40 cellular contexts compared by ENCODE assay signal in the genomic region with DNA sequence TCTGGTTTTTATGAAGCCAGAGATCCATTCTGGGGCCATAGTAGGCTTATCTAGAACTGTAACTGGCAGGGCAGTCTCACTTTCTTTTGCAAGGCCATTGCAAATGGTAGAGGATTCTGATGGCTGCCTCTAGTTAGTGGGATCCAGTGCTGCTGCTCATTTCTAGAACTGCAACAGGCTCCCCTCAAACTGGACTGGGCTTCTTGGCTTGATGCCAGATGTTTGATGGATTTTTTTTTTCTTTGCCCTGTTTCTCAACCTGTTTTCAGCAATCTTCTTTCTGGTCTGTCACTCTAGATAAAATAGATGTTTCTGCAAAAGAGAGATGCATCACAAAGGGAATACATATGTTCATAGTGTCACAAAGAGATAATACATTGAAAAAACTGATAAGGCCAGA. TPM values are rescaled to one million over a fixed set of nuclear protein-coding genes. Genes with fewer than 3 reads are reported as not detected.
"Had no signal": no experiment of that assay in that cellular context is flagged by ENCODE, and none has a peak within 500 bp of the region (broad histone marks: within the 10 kb centered on the region; RNA-seq: fewer than 3 reads in every experiment).

No MANE protein-coding gene starts in this region.

- H3K36me3 ChIP-seq: MG63 had no signal

- H3K4me2 ChIP-seq: KMS-11 had no signal

- H3K27ac ChIP-seq: KMS-11 had no signal

- H3K9me3 ChIP-seq: MG63 had no signal

- H3K9ac ChIP-seq: KMS-11 had no signal

- DNase-seq: Karpas-422, Kasumi-1, MG63, MM.1S, MV-4-11, NCI-H1048, NCI-H1092, NCI-H1092 treated with DMSO at 0.1 percent for 48 hours, NCI-H1105, NCI-H1105 treated with DMSO at 0.1 percent for 48 hours, NCI-H1417, NCI-H1417 treated with DMSO at 0.1 percent for 48 hours, NCI-H1436, NCI-H1436 treated with DMSO at 0.1 percent for 48 hours, NCI-H146, NCI-H1694, NCI-H1694 treated with DMSO at 0.1 percent for 48 hours, NCI-H187, NCI-H187 treated with DMSO at 0.1 percent for 48 hours, NCI-H1930, NCI-H2029, NCI-H2081, NCI-H2081 treated with DMSO at 0.1 percent for 48 hours, NCI-H2107, NCI-H2171, NCI-H2171 treated with DMSO at 0.1 percent for 48 hours, NCI-H2227 treated with DMSO at 0.1 percent for 48 hours, NCI-H226, NCI-H345, NCI-H446, NCI-H446 treated with DMSO at 0.1 percent for 48 hours, NCI-H510A, NCI-H510A treated with DMSO at 0.1 percent for 48 hours, NCI-H524, NCI-H524 treated with DMSO at 0.1 percent for 48 hours had no signal

- H3K4me3 ChIP-seq: MG63 had no signal

RNA-seq across cellular contexts. Expression of a gene that starts 11.9 kb away (rescaled TPM):
- total RNA-seq: LHCN-M2, M059J, MCF 10A, NCI-H460 had no signal
